Comparison of ENCODE assay signal across 9 cellular contexts in genomic region chr22:44587004-44587793, GRCh38.
DNase-seq lines count a peak whose midpoint lies in the region; ATAC-seq and TF ChIP-seq lines count a peak whose summit lies in the region.
"Had no signal": no experiment of that assay in that cellular context is flagged by ENCODE, and none has a peak within 500 bp of the region (broad histone marks: within the 10 kb centered on the region; RNA-seq: fewer than 3 reads in every experiment).

No MANE protein-coding gene starts in this region.

- H3K4me1 Mint-ChIP-seq in CD4-positive, alpha-beta memory T cell, result peaks cover 2 to 9% (median 6%) of the 10 kb centered on the region in 4 donors

- TF ChIP-seq CTCF in WI38 (IDR thresholded peaks at IDR 0.05; ENCODE audit: low read depth, low read length), result no peak
- no peak for TF ChIP-seq CTCF in left lung (IDR thresholded peaks at IDR 0.05)

- H3K27me3 ChIP-seq in CD4-positive, alpha-beta memory T cell (ENCODE audit: insufficient read depth, low read length), result no peaks in the 10 kb centered on the region
- peaks cover 8 to 77% of the 10 kb centered on the region in 2 donors for H3K27me3 ChIP-seq in left lung

- no peaks in the 10 kb centered on the region for H3K36me3 ChIP-seq in CD4-positive, alpha-beta memory T cell (ENCODE audit: insufficient read depth, low read length)
- H3K36me3 ChIP-seq in left lung, result no peaks in the 10 kb centered on the region
- H3K36me3 ChIP-seq: heart left ventricle had no signal

- peak overlapping the region in 2 of 7 donors; percentile 55 to 92 for H3K27ac Mint-ChIP-seq in CD4-positive, alpha-beta memory T cell

- peak; percentile 24 for ATAC-seq in left lung
- no peak for ATAC-seq in GM21515 (IDR thresholded peaks at IDR 0.05; ENCODE audit: unreplicated experiment)
- ATAC-seq in GM18858 (IDR thresholded peaks at IDR 0.05; ENCODE audit: unreplicated experiment), result no peak
- ATAC-seq: heart left ventricle had no signal

- no peak overlapping the region for H3K4me3 ChIP-seq in CD4-positive, alpha-beta memory T cell (ENCODE audit: low read length in 2 of 2)
- peak overlapping the region; percentile 31; the same call in 1 of the 2 replicates for H3K4me3 ChIP-seq in WI38 (ENCODE audit: low read depth, low read length)
- H3K4me3 ChIP-seq in left lung, result no peak overlapping the region
- H3K4me3 ChIP-seq: heart left ventricle had no signal

- peaks cover 16 to 34% of the 10 kb centered on the region in 2 donors for H3K27me3 Mint-ChIP-seq in CD4-positive, alpha-beta memory T cell

- CTCF ChIA-PET in CD4-positive, alpha-beta memory T cell (lab: Charles Lee; ENCODE audit: partially characterized antibody), result interaction anchor here (1.5 kb wide), 1 partner anchor 593 kb away, joined by 4 read pairs; no protein-coding TSS in a partner anchor

- DNase-seq in CD4-positive, alpha-beta memory T cell, result peak in 1 of 5 donors; percentile 6
- DNase-seq in NCI-H1105 treated with DMSO at 0.1 percent for 48 hours (lab: John Stamatoyannopoulos, UW), result peak; percentile 80
- peak; percentile 30 to 42 for DNase-seq in left lung
- no peak for DNase-seq in MV-4-11 (lab: John Stamatoyannopoulos, UW)
- no peak for DNase-seq in activated CD8-positive, alpha-beta memory T cell treated with anti-CD3 and anti-CD28 coated beads, Interleukin-2, amount 50 U/mL, for 4 hours

- peaks cover 0 to 6% (median 1%) of the 10 kb centered on the region in 8 donors for H3K9me3 Mint-ChIP-seq in CD4-positive, alpha-beta memory T cell

- peak overlapping the region in 5 of 8 donors; percentile 9 to 59 (median 35) for H3K4me3 Mint-ChIP-seq in CD4-positive, alpha-beta memory T cell

- H3K4me1 ChIP-seq in CD4-positive, alpha-beta memory T cell (ENCODE audit: insufficient read depth, low read length), result no peaks in the 10 kb centered on the region
- no peaks in the 10 kb centered on the region for H3K4me1 ChIP-seq in left lung
- H3K4me1 ChIP-seq: heart left ventricle had no signal

- no peaks in the 10 kb centered on the region for H3K36me3 Mint-ChIP-seq in CD4-positive, alpha-beta memory T cell

- no peak overlapping the region for H3K27ac ChIP-seq in CD4-positive, alpha-beta memory T cell (ENCODE audit: low read depth, low read length)
- no peak overlapping the region for H3K27ac ChIP-seq in left lung
- H3K27ac ChIP-seq: heart left ventricle had no signal

- intact Hi-C loops in CD4-positive, alpha-beta memory T cell (cut with micrococcal nuclease), result no loop called here
- intact Hi-C loops in left lung (cut with DNase I), result no loop called here

- H3K9me3 ChIP-seq in CD4-positive, alpha-beta memory T cell (ENCODE audit: control insufficient read depth in 1 of 2, low read length in 2 of 2), result no peaks in the 10 kb centered on the region
- no peaks in the 10 kb centered on the region for H3K9me3 ChIP-seq in left lung

- POLR2A ChIA-PET in CD4-positive, alpha-beta memory T cell (lab: Charles Lee; ENCODE audit: partially characterized antibody), result no interaction called here

Comparison
In these comparisons a context has a peak if more than half of its experiments do, and no peak if none do; other contexts are left out.
1. DNase-seq: peak in NCI-H1105 treated with DMSO at 0.1 percent for 48 hours (single experiment) and left lung (2 of 2); none in MV-4-11 (single experiment) and activated CD8-positive, alpha-beta memory T cell treated with anti-CD3 and anti-CD28 coated beads, Interleukin-2, amount 50 U/mL, for 4 hours (single experiment).